ENCODE assay signal across 16 cellular contexts in the genomic region with DNA sequence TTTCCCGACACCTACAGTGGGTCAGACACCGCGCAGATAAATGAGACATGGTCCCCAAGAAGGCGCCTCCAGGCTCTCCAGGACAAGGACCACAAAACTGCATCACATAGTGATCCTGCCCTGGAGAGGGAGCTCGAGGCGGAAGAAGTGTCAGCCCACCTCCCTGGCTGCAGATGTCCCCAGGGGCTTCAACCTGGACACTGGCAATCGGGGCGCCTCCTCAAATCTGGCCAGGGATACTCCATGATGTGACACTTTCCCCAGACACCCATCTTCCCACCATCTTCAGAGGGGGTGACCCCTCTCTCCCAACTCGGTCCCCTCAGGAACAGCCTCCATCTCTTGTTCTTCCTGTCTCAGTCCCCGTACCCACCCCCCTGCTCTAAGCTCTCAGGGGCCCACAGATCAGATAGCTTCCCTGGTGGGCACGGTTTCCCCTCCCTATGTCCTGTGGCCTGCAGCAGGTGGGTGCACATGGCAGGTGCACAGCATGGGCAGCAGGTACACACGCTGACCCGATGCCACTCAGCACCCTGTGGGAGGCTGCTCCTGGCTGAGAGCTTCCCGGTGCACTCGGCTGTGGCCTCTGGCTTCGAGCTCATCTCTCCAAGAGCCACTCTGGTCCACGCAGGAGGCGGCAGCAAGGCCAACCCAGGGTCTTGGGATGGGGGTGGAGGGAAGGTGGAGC.
DNase-seq lines count a peak whose midpoint lies in the region; ATAC-seq and TF ChIP-seq lines count a peak whose summit lies in the region.
"Had no signal": no experiment of that assay in that cellular context is flagged by ENCODE, and none has a peak within 500 bp of the region (broad histone marks: within the 10 kb centered on the region; RNA-seq: fewer than 3 reads in every experiment).

No MANE protein-coding gene starts in this region.

- no peaks in the 10 kb centered on the region for H3K4me1 ChIP-seq in GM23338 (ENCODE audit: insufficient read depth)
- H3K4me1 ChIP-seq in osteoblast (ENCODE audit: insufficient read depth, low read length): no peaks in the 10 kb centered on the region
- no peaks in the 10 kb centered on the region for H3K4me1 ChIP-seq in smooth muscle cell (ENCODE audit: low read depth)
- H3K4me1 ChIP-seq: BLaER1 had no signal

- H3K27ac Mint-ChIP-seq in GM23338: peak overlapping the region; percentile 19; the same call in 1 of the 2 replicates
- H3K27ac Mint-ChIP-seq: HFFc6 had no signal

- no peak for DNase-seq in GM23338 (ENCODE audit: low spot score)
- DNase-seq in NCI-H345 (lab: John Stamatoyannopoulos, UW): peak; percentile 33
- DNase-seq in osteoblast (ENCODE audit: insufficient read length, low spot score, missing footprints): peak; percentile 54
- no peak for DNase-seq in smooth muscle cell (lab: John Stamatoyannopoulos, UW; ENCODE audit: unreplicated experiment)
- no peak for DNase-seq in 8988T
- no peak for DNase-seq in iPS-NIHi7 (ENCODE audit: extremely low spot score)
- DNase-seq: CD8-positive, alpha-beta memory T cell; GOT3; HFFc6; KG1; NCI-H1092; NCI-H1694; NCI-H2107; NCI-H446 had no signal

- H3K27me3 ChIP-seq in GM23338 (ENCODE audit: insufficient read depth) (no peaks in the 10 kb centered on the region), osteoblast (ENCODE audit: insufficient read depth, low read length) (no peaks in the 10 kb centered on the region), smooth muscle cell (ENCODE audit: low read depth) (no peaks in the 10 kb centered on the region)

- H3K9me3 ChIP-seq in osteoblast (ENCODE audit: low read depth, low read length) (no peaks in the 10 kb centered on the region), smooth muscle cell (replicated peaks; ENCODE audit: low read depth) (no peaks in the 10 kb centered on the region)
- H3K9me3 ChIP-seq: BLaER1 had no signal

- H3K9ac ChIP-seq in smooth muscle cell (ENCODE audit: low read depth): no peak overlapping the region
- H3K9ac ChIP-seq: BLaER1 had no signal

- H3K4me2 ChIP-seq in GM23338: no peak overlapping the region
- H3K4me2 ChIP-seq in osteoblast (ENCODE audit: insufficient read depth, low read length): no peak overlapping the region
- no peak overlapping the region for H3K4me2 ChIP-seq in smooth muscle cell
- H3K4me2 ChIP-seq: BLaER1 had no signal

- no peaks in the 10 kb centered on the region for H3K27me3 Mint-ChIP-seq in GM23338 (ENCODE audit: insufficient read depth, low read depth, poor library complexity)
- H3K27me3 Mint-ChIP-seq: CD8-positive, alpha-beta memory T cell had no signal

- H3F3A ChIP-seq in GM23338 (replicated peaks; ENCODE audit: low read depth) (no peaks in the 10 kb centered on the region), smooth muscle cell (ENCODE audit: low read depth) (no peaks in the 10 kb centered on the region)

- TF ChIP-seq CTCF in GM23338 (conservative IDR thresholded peaks at IDR 0.05; ENCODE audit: low read depth in 2 of 2): no peak
- TF ChIP-seq CTCF in osteoblast (IDR thresholded peaks at IDR 0.05; ENCODE audit: extremely low read depth, low read depth, low read length): no peak
- no peak for TF ChIP-seq CTCF in smooth muscle cell (IDR thresholded peaks at IDR 0.05; ENCODE audit: borderline replicate concordance, insufficient read depth, poor library complexity, severe bottlenecking)

- H3K4me1 Mint-ChIP-seq in GM23338: no peaks in the 10 kb centered on the region
- H3K4me1 Mint-ChIP-seq: CD8-positive, alpha-beta memory T cell had no signal

- no peaks in the 10 kb centered on the region for H3K9me2 ChIP-seq in GM23338 (ENCODE audit: insufficient read depth)

- no peaks in the 10 kb centered on the region for H3K79me2 ChIP-seq in GM23338 (replicated peaks; ENCODE audit: insufficient read depth)
- H3K79me2 ChIP-seq in osteoblast (ENCODE audit: insufficient read depth, low read length): no peaks in the 10 kb centered on the region
- no peaks in the 10 kb centered on the region for H3K79me2 ChIP-seq in smooth muscle cell (ENCODE audit: low read depth)

- H3K36me3 Mint-ChIP-seq in GM23338 (ENCODE audit: low read depth): peaks cover 4% of the 10 kb centered on the region; the same call in 1 of the 3 replicates

- ATAC-seq in GM23338 (no peak), esophagus mucosa (peak; percentile 9)

- H3K27ac ChIP-seq in GM23338 (ENCODE audit: low read depth) (no peak overlapping the region), osteoblast (ENCODE audit: low read depth, low read length) (no peak overlapping the region), smooth muscle cell (ENCODE audit: low read depth) (no peak overlapping the region)
- H3K27ac ChIP-seq: BLaER1 had no signal

- no peaks in the 10 kb centered on the region for H3K9me3 Mint-ChIP-seq in GM23338
- H3K9me3 Mint-ChIP-seq: CD8-positive, alpha-beta memory T cell; HFFc6 had no signal

- H2AFZ ChIP-seq in GM23338: no peak overlapping the region
- H2AFZ ChIP-seq in osteoblast (ENCODE audit: low read length): no peak overlapping the region
- no peak overlapping the region for H2AFZ ChIP-seq in smooth muscle cell (ENCODE audit: low read depth)

- H3K36me3 ChIP-seq in GM23338 (ENCODE audit: insufficient read depth): no peaks in the 10 kb centered on the region
- H3K36me3 ChIP-seq in osteoblast (ENCODE audit: insufficient read depth, low read length): peaks cover 4% of the 10 kb centered on the region
- H3K36me3 ChIP-seq in smooth muscle cell (ENCODE audit: low read depth): no peaks in the 10 kb centered on the region
- H3K36me3 ChIP-seq: BLaER1 had no signal

- no peak overlapping the region for H3K4me3 ChIP-seq in GM23338
- H3K4me3 ChIP-seq in osteoblast (ENCODE audit: insufficient read depth, low read length): no peak overlapping the region
- no peak overlapping the region for H3K4me3 ChIP-seq in smooth muscle cell
- H3K4me3 ChIP-seq: BLaER1 had no signal

- 92% methylated on average over 18 of the region's 18 CpGs for WGBS in smooth muscle cell (ENCODE audit: low lambda C conversion rate)

- no peak overlapping the region for H3K4me3 Mint-ChIP-seq in GM23338
- H3K4me3 Mint-ChIP-seq: CD8-positive, alpha-beta memory T cell; HFFc6 had no signal

- H4K20me1 ChIP-seq in GM23338 (replicated peaks; ENCODE audit: insufficient read depth) (peaks cover 3% of the 10 kb centered on the region), osteoblast (ENCODE audit: insufficient read depth, low read length) (peaks cover 2% of the 10 kb centered on the region), smooth muscle cell (ENCODE audit: low read depth) (no peaks in the 10 kb centered on the region)
- H4K20me1 ChIP-seq: BLaER1 had no signal

TF ChIP-seq in GM23338, 12 proteins besides CTCF, POLR2A, EP300 and RAD21 (continues in another document):
- TF ChIP-seq ZNF114 (CRISPR knock-in tag; IDR thresholded peaks at IDR 0.05) (no peak), CREB1 (CRISPR knock-in tag; IDR thresholded peaks at IDR 0.05; ENCODE audit: low read depth) (no peak), STAT1 (IDR thresholded peaks at IDR 0.05; ENCODE audit: unreplicated experiment) (no peak), POLR2AphosphoS5 (IDR thresholded peaks at IDR 0.05; ENCODE audit: low read depth) (no peak)

Comparison
In these comparisons a context has a peak if more than half of its experiments do, and no peak if none do; other contexts are left out.
1. DNase-seq: peak in NCI-H345 (single experiment) and osteoblast (single experiment); none in GM23338 (single experiment), smooth muscle cell (single experiment), 8988T (single experiment) and iPS-NIHi7 (single experiment).